In genomic region chr11:77424639-77425038, GRCh38 we compare ENCODE assay signal across 23 cellular contexts.
"Had no signal": no experiment of that assay in that cellular context is flagged by ENCODE, and none has a peak within 500 bp of the region (broad histone marks: within the 10 kb centered on the region; RNA-seq: fewer than 3 reads in every experiment).

No MANE protein-coding gene starts in this region.

- ATAC-seq: Panc1, PC-3, SK-N-SH treated with all-trans-retinoic acid at 6 μM for 48 hours had no signal

- FAIRE-seq: HTR-8/SVneo had no signal

- DNase-seq: KBM-7, MG63, NCI-H1092, NCI-H1105 treated with DMSO at 0.1 percent for 48 hours, NCI-H1417 treated with DMSO at 0.1 percent for 48 hours, NCI-H146, NCI-H1694 treated with DMSO at 0.1 percent for 48 hours, NCI-H1930, NCI-H2081, NCI-H2107, NCI-H2171 treated with DMSO at 0.1 percent for 48 hours, NCI-H345, NCI-H446 treated with DMSO at 0.1 percent for 48 hours, NCI-H510A treated with DMSO at 0.1 percent for 48 hours, NCI-H526 treated with DMSO at 0.1 percent for 48 hours, NCI-H774, PC-3, SHP77, SJCRH30, T-helper 1 cell had no signal
